Comparison of ENCODE assay signal across 20 cellular contexts in genomic region chr5:103724272-103724671, GRCh38.
DNase-seq lines count a peak whose midpoint lies in the region; FAIRE-seq and TF ChIP-seq lines count a peak whose summit lies in the region.
"Had no signal": no experiment of that assay in that cellular context is flagged by ENCODE, and none has a peak within 500 bp of the region (broad histone marks: within the 10 kb centered on the region; RNA-seq: fewer than 3 reads in every experiment).

No MANE protein-coding gene starts in this region.

- in situ Hi-C loops in T47D (cut with HindIII; ENCODE audit: low pct_unique_long_range_greater_than_20kb, low sequenced_read_pairs), result no loop called here

- H3K27me3 ChIP-seq in A673 (replicated peaks; ENCODE audit: insufficient read depth, low read depth, low read length, poor library complexity), result no peaks in the 10 kb centered on the region
- H3K27me3 ChIP-seq: BLaER1 had no signal

- no peak overlapping the region for H3K27ac ChIP-seq in A673 (ENCODE audit: low read depth, low read length, poor library complexity, severe bottlenecking)
- H3K27ac ChIP-seq: 22Rv1, A549, BLaER1 had no signal

- peaks cover 8% of the 10 kb centered on the region for H3K9me3 ChIP-seq in A673 (ENCODE audit: low read depth, low read length, poor library complexity, severe bottlenecking)

- intact Hi-C loops in MCF 10A (cut with micrococcal nuclease), result no loop called here
- intact Hi-C loops in A673 (cut with micrococcal nuclease; ENCODE audit: unreplicated experiment), result no loop called here

- H3K27ac Mint-ChIP-seq in MCF 10A (ENCODE audit: low read depth, unreplicated experiment), result no peak overlapping the region
- H3K27ac Mint-ChIP-seq: CD14-positive monocyte; CD8-positive, alpha-beta T cell; HFFc6; IgD-negative memory B cell had no signal

- no peaks in the 10 kb centered on the region for H3K4me1 Mint-ChIP-seq in MCF 10A (ENCODE audit: insufficient read depth, unreplicated experiment)
- H3K4me1 Mint-ChIP-seq: CD14-positive monocyte, IgD-negative memory B cell had no signal

- BruUV-seq in MCF 10A (replicated peaks; lab: Mats Ljungman, UMichigan) (no TSS peak), A673 (replicated peaks; lab: Mats Ljungman, UMichigan) (no TSS peak)

- TF ChIP-seq CTCF in MCF 10A (IDR thresholded peaks at IDR 0.05; ENCODE audit: unreplicated experiment), result no peak
- no peak for TF ChIP-seq CTCF in A673 (conservative IDR thresholded peaks at IDR 0.05; ENCODE audit: low read depth, low read length)

- H3K9me3 Mint-ChIP-seq in MCF 10A (ENCODE audit: unreplicated experiment), result no peaks in the 10 kb centered on the region

- no peaks in the 10 kb centered on the region for H3K36me3 ChIP-seq in A673 (ENCODE audit: insufficient read depth, low read length, poor library complexity, severe bottlenecking)
- H3K36me3 ChIP-seq: BLaER1 had no signal

- POLR2A ChIA-PET in MCF 10A (lab: Yijun Ruan, JAX) (no interaction called here), A673 (lab: Charles Lee; ENCODE audit: low non-redundant PET) (no interaction called here)

- DNase-seq in NCI-H1105 treated with DMSO at 0.1 percent for 48 hours (lab: John Stamatoyannopoulos, UW) (peak; percentile 3), NCI-H1105 (lab: John Stamatoyannopoulos, UW) (no peak), T47D (ENCODE audit: low read depth in 1 of 2, low spot score in 1 of 2) (peak; percentile 20 to 49), MCF 10A (ENCODE audit: unreplicated experiment) (no peak), A673 (ENCODE audit: low spot score) (no peak), NCI-H2029 (lab: John Stamatoyannopoulos, UW) (no peak)
- DNase-seq: Calu3; CD8-positive, alpha-beta T cell; DMS79 treated with DMSO at 0.1 percent for 48 hours; GOT3; H7; HFFc6 had no signal

- no peak overlapping the region for H3K4me3 ChIP-seq in A673 (ENCODE audit: low read depth, low read length, poor library complexity, severe bottlenecking)
- H3K4me3 ChIP-seq: A549, BLaER1, GM12878 had no signal

- H3K4me1 ChIP-seq in A673 (ENCODE audit: insufficient read depth, low read length, poor library complexity, severe bottlenecking), result no peaks in the 10 kb centered on the region
- H3K4me1 ChIP-seq: A549, BLaER1 had no signal

- no peak overlapping the region for H3K4me3 Mint-ChIP-seq in MCF 10A (ENCODE audit: unreplicated experiment)
- H3K4me3 Mint-ChIP-seq: CD14-positive monocyte; CD8-positive, alpha-beta T cell; HFFc6; IgD-negative memory B cell had no signal

- CTCF ChIA-PET in MCF 10A (lab: Yijun Ruan, JAX), result no interaction called here
- CTCF ChIA-PET in A673 (lab: Charles Lee), result no interaction called here

- H3K27me3 Mint-ChIP-seq in MCF 10A (ENCODE audit: insufficient read depth, unreplicated experiment), result no peaks in the 10 kb centered on the region
- H3K27me3 Mint-ChIP-seq: IgD-negative memory B cell had no signal

- H3K36me3 Mint-ChIP-seq in MCF 10A (ENCODE audit: insufficient read depth, unreplicated experiment), result no peaks in the 10 kb centered on the region
- H3K36me3 Mint-ChIP-seq: CD14-positive monocyte; CD8-positive, alpha-beta T cell; IgD-negative memory B cell had no signal

- peak; percentile 95 for FAIRE-seq in islet of Langerhans (lab: Jason Lieb, UNC)
- FAIRE-seq: A549, GM12878, HepG2 had no signal

Comparison
In these comparisons a context has a peak if more than half of its experiments do, and no peak if none do; other contexts are left out.
1. DNase-seq: peak in NCI-H1105 treated with DMSO at 0.1 percent for 48 hours (single experiment) and T47D (2 of 2); none in NCI-H1105 (single experiment), MCF 10A (single experiment), A673 (single experiment) and NCI-H2029 (single experiment).